In genomic region chr2:179857236-179857635, GRCh38 we compare ENCODE assay signal across 33 cellular contexts. TPM values are rescaled to one million over a fixed set of nuclear protein-coding genes. Genes with fewer than 3 reads are reported as not detected.
"Had no signal": no experiment of that assay in that cellular context is flagged by ENCODE, and none has a peak within 500 bp of the region (broad histone marks: within the 10 kb centered on the region; RNA-seq: fewer than 3 reads in every experiment).

No MANE protein-coding gene starts in this region.

- H3K9me3 ChIP-seq: ascending aorta, heart left ventricle, right lobe of liver, thoracic aorta, upper lobe of left lung, vagina had no signal

- H3K4me1 ChIP-seq: foreskin keratinocyte had no signal

- H3K4me3 ChIP-seq: ascending aorta, cardiac muscle cell, heart left ventricle, right lobe of liver, thoracic aorta, upper lobe of left lung, vagina had no signal

- H3K4me3 Mint-ChIP-seq: activated CD4-positive, alpha-beta memory T cell treated with anti-CD3 and anti-CD28 coated beads for 36 hours; activated CD4-positive, alpha-beta T cell treated with anti-CD3 and anti-CD28 coated beads, Interleukin-2, amount 10 ng/mL, durations not matched to agents 24 days and 14 days; activated naive CD4-positive, alpha-beta T cell treated with anti-CD3 and anti-CD28 coated beads, Interleukin-2, amount 10 ng/mL, durations not matched to agents 7 days and 5 days; activated naive CD8-positive, alpha-beta T cell treated with anti-CD3 and anti-CD28 coated beads, Interleukin-2, amount 10 ng/mL, durations not matched to agents 7 days and 5 days; activated T-helper 1 cell treated with anti-CD3 and anti-CD28 coated beads, Interleukin-12 subunit alpha, Interleukin-12 subunit beta, Interleukin-2, Interleukin-4 antibody, amounts not matched to agents 30 ng/mL and 10 ng/mL and 1 ng/mL, durations not matched to agents 14 hours and 24 hours and 36 hours; immature natural killer cell; mesothelial cell of epicardium; naive B cell; stimulated activated naive CD8-positive, alpha-beta T cell treated with anti-CD3 and anti-CD28 coated beads, Interleukin-15, Interleukin-2, amounts not matched to agents 100 ng/mL and 50 ng/mL, for 24 hours; T-helper 17 cell had no signal

- H3K4me1 Mint-ChIP-seq: immature natural killer cell had no signal

- H3K27ac Mint-ChIP-seq: activated CD4-positive, alpha-beta memory T cell treated with anti-CD3 and anti-CD28 coated beads for 36 hours; activated CD4-positive, alpha-beta T cell treated with anti-CD3 and anti-CD28 coated beads, Interleukin-2, amount 10 ng/mL, durations not matched to agents 24 days and 14 days; activated naive CD4-positive, alpha-beta T cell treated with anti-CD3 and anti-CD28 coated beads, Interleukin-2, amount 10 ng/mL, durations not matched to agents 7 days and 5 days; activated naive CD8-positive, alpha-beta T cell treated with anti-CD3 and anti-CD28 coated beads, Interleukin-2, amount 10 ng/mL, durations not matched to agents 7 days and 5 days; activated T-helper 1 cell treated with anti-CD3 and anti-CD28 coated beads, Interleukin-12 subunit alpha, Interleukin-12 subunit beta, Interleukin-2, Interleukin-4 antibody, amounts not matched to agents 30 ng/mL and 10 ng/mL and 1 ng/mL, durations not matched to agents 14 hours and 24 hours and 36 hours; brain; immature natural killer cell; mesothelial cell of epicardium; naive B cell; stimulated activated naive CD8-positive, alpha-beta T cell treated with anti-CD3 and anti-CD28 coated beads, Interleukin-15, Interleukin-2, amounts not matched to agents 100 ng/mL and 50 ng/mL, for 24 hours; T-helper 17 cell had no signal

- H3K36me3 ChIP-seq: ascending aorta, cardiac muscle cell, heart left ventricle, right lobe of liver, thoracic aorta, upper lobe of left lung, vagina had no signal

- H3K27me3 ChIP-seq: ascending aorta, right lobe of liver, vagina had no signal

- H3K9me3 Mint-ChIP-seq: activated CD4-positive, alpha-beta memory T cell treated with anti-CD3 and anti-CD28 coated beads for 36 hours; activated CD4-positive, alpha-beta T cell treated with anti-CD3 and anti-CD28 coated beads, Interleukin-2, amount 10 ng/mL, durations not matched to agents 24 days and 14 days; activated naive CD4-positive, alpha-beta T cell treated with anti-CD3 and anti-CD28 coated beads, Interleukin-2, amount 10 ng/mL, durations not matched to agents 7 days and 5 days; activated naive CD8-positive, alpha-beta T cell treated with anti-CD3 and anti-CD28 coated beads, Interleukin-2, amount 10 ng/mL, durations not matched to agents 7 days and 5 days; activated T-helper 1 cell treated with anti-CD3 and anti-CD28 coated beads, Interleukin-12 subunit alpha, Interleukin-12 subunit beta, Interleukin-2, Interleukin-4 antibody, amounts not matched to agents 30 ng/mL and 10 ng/mL and 1 ng/mL, durations not matched to agents 14 hours and 24 hours and 36 hours; brain; mesothelial cell of epicardium; naive B cell; stimulated activated naive CD8-positive, alpha-beta T cell treated with anti-CD3 and anti-CD28 coated beads, Interleukin-15, Interleukin-2, amounts not matched to agents 100 ng/mL and 50 ng/mL, for 24 hours had no signal

- H3K27ac ChIP-seq: ascending aorta, cardiac muscle cell, foreskin keratinocyte, heart left ventricle, right lobe of liver, thoracic aorta, upper lobe of left lung, vagina had no signal

- H3K36me3 Mint-ChIP-seq: activated CD4-positive, alpha-beta memory T cell treated with anti-CD3 and anti-CD28 coated beads for 36 hours; activated naive CD4-positive, alpha-beta T cell treated with anti-CD3 and anti-CD28 coated beads, Interleukin-2, amount 10 ng/mL, durations not matched to agents 7 days and 5 days; activated naive CD8-positive, alpha-beta T cell treated with anti-CD3 and anti-CD28 coated beads, Interleukin-2, amount 10 ng/mL, durations not matched to agents 7 days and 5 days; brain; immature natural killer cell; mesothelial cell of epicardium; naive B cell had no signal

- DNase-seq: activated CD4-positive, alpha-beta memory T cell treated with anti-CD3 and anti-CD28 coated beads for 36 hours; activated CD4-positive, alpha-beta T cell treated with anti-CD3 and anti-CD28 coated beads, Interleukin-2, amount 10 ng/mL, durations not matched to agents 24 days and 14 days; activated CD4-positive, CD25-positive, alpha-beta regulatory T cell treated with anti-CD3 and anti-CD28 coated beads, Interleukin-2, amount 50 U/mL, for 72 hours; activated CD8-positive, alpha-beta memory T cell treated with anti-CD3 and anti-CD28 coated beads, Interleukin-2, amount 50 U/mL, for 4 hours; activated gamma-delta T cell; activated naive CD4-positive, alpha-beta T cell treated with anti-CD3 and anti-CD28 coated beads, Interleukin-2, amount 10 ng/mL, durations not matched to agents 7 days and 5 days; activated naive CD8-positive, alpha-beta T cell treated with anti-CD3 and anti-CD28 coated beads, Interleukin-2, amount 10 ng/mL, durations not matched to agents 7 days and 5 days; activated T-cell treated with anti-CD3 and anti-CD28 coated beads, Interleukin-2, amount 50 U/mL, for 1 hour; cortex of kidney; foreskin keratinocyte; heart left ventricle; hypothalamus; immature natural killer cell; kidney; naive B cell; occipital lobe; posterior cingulate gyrus; right lobe of liver; stimulated activated CD4-positive, alpha-beta T cell treated with anti-CD3 and anti-CD28 coated beads, Interleukin-12 subunit alpha, Interleukin-12 subunit beta, amount 100 ng/mL, for 4 hours; stimulated activated CD4-positive, alpha-beta T cell treated with anti-CD3 and anti-CD28 coated beads, Interleukin-4, amount 100 ng/mL, for 1 hour; T-helper 17 cell; T1000; upper lobe of left lung had no signal

RNA-seq across cellular contexts. Expression of gene ZNF385B, which starts 4.2 kb away (rescaled TPM):
- total RNA-seq: activated CD4-positive, alpha-beta memory T cell treated with anti-CD3 and anti-CD28 coated beads for 36 hours; activated CD4-positive, alpha-beta T cell treated with anti-CD3 and anti-CD28 coated beads, Interleukin-2, amount 10 ng/mL, durations not matched to agents 24 days and 14 days; activated CD8-positive, alpha-beta memory T cell treated with anti-CD3 and anti-CD28 coated beads for 36 hours; activated naive CD8-positive, alpha-beta T cell treated with anti-CD3 and anti-CD28 coated beads, Interleukin-2, amount 10 ng/mL, durations not matched to agents 7 days and 5 days; activated T-helper 1 cell treated with anti-CD3 and anti-CD28 coated beads, Interleukin-12 subunit alpha, Interleukin-12 subunit beta, Interleukin-2, Interleukin-4 antibody, amounts not matched to agents 30 ng/mL and 10 ng/mL and 1 ng/mL, durations not matched to agents 14 hours and 24 hours and 36 hours; endothelial cell of umbilical vein; T-helper 17 cell had no signal
